Comparison of ENCODE assay signal across 1 cellular context in genomic region chr10:96863922-96864543, GRCh38.
TF ChIP-seq lines count a peak whose summit lies in the region.

No MANE protein-coding gene starts in this region.

TF ChIP-seq in HepG2, 621 proteins besides CTCF, POLR2A, EP300 and RAD21 (continued from another document and continues in another):
- TF ChIP-seq FOXP4 (CRISPR knock-in tag; IDR thresholded peaks at IDR 0.05) (peak; percentile 90), HMGXB4 (CRISPR knock-in tag; IDR thresholded peaks at IDR 0.05; ENCODE audit: borderline replicate concordance in 1 of 2, low read depth in 1 of 2) (no peak), TSC22D2 (CRISPR knock-in tag; IDR thresholded peaks at IDR 0.05; ENCODE audit: borderline replicate concordance) (no peak), EED (CRISPR knock-in tag; IDR thresholded peaks at IDR 0.05) (no peak), ZNF432 (CRISPR knock-in tag; IDR thresholded peaks at IDR 0.05; ENCODE audit: borderline replicate concordance) (no peak), KLF13 (CRISPR knock-in tag; IDR thresholded peaks at IDR 0.05) (no peak), ZBTB7A (CRISPR knock-in tag; IDR thresholded peaks at IDR 0.05) (no peak), TBX3 (IDR thresholded peaks at IDR 0.05; ENCODE audit: borderline replicate concordance) (peak; percentile 76; the same call in 1 of the 2 replicates), FOXO4 (CRISPR knock-in tag; conservative IDR thresholded peaks at IDR 0.05) (no peak), ZFP36 (IDR thresholded peaks at IDR 0.05; ENCODE audit: borderline replicate concordance, low read depth, low read length, partially characterized antibody) (no peak), MTF1 (CRISPR knock-in tag; IDR thresholded peaks at IDR 0.05) (no peak), ZNF430 (CRISPR knock-in tag; IDR thresholded peaks at IDR 0.05) (no peak), SNRNP70 (IDR thresholded peaks at IDR 0.05; ENCODE audit: low read depth, low read length) (no peak), ETV6 (CRISPR knock-in tag; conservative IDR thresholded peaks at IDR 0.05) (no peak), NKX3-1 (CRISPR knock-in tag; IDR thresholded peaks at IDR 0.05) (peak; percentile 76; the same call in 1 of the 2 replicates), BORCS8-MEF2B (CRISPR knock-in tag; IDR thresholded peaks at IDR 0.05) (no peak), NR1H2 (CRISPR knock-in tag; IDR thresholded peaks at IDR 0.05; ENCODE audit: borderline replicate concordance, low read depth) (no peak), DR1 (CRISPR knock-in tag; IDR thresholded peaks at IDR 0.05) (no peak), ZSCAN12 (CRISPR knock-in tag; IDR thresholded peaks at IDR 0.05) (no peak), ZNF724P (CRISPR knock-in tag; IDR thresholded peaks at IDR 0.05; ENCODE audit: borderline replicate concordance) (no peak), SIX1 (CRISPR knock-in tag; IDR thresholded peaks at IDR 0.05; ENCODE audit: borderline replicate concordance) (peak; percentile 73; the same call in 1 of the 2 replicates), HMG20A (CRISPR knock-in tag; IDR thresholded peaks at IDR 0.05; ENCODE audit: borderline replicate concordance) (peak; percentile 79; the same call in 1 of the 2 replicates), MAF1 (CRISPR knock-in tag; IDR thresholded peaks at IDR 0.05; ENCODE audit: borderline replicate concordance) (no peak), PHB2 (IDR thresholded peaks at IDR 0.05; ENCODE audit: partially characterized antibody) (no peak), ZNF180 (CRISPR knock-in tag; IDR thresholded peaks at IDR 0.05; ENCODE audit: borderline replicate concordance, low read depth) (no peak), SSRP1 (CRISPR knock-in tag; IDR thresholded peaks at IDR 0.05) (no peak), ZNF451 (CRISPR knock-in tag; IDR thresholded peaks at IDR 0.05) (no peak), PHF8 (CRISPR knock-in tag; IDR thresholded peaks at IDR 0.05) (no peak), PITX1 (CRISPR knock-in tag; IDR thresholded peaks at IDR 0.05) (peak; percentile 76), DBP (CRISPR knock-in tag; IDR thresholded peaks at IDR 0.05; ENCODE audit: not compliant biosample characterization) (no peak), ZNF564 (CRISPR knock-in tag; IDR thresholded peaks at IDR 0.05) (no peak), NFE2L2 (IDR thresholded peaks at IDR 0.05; ENCODE audit: low read length) (no peak), ZFX (CRISPR knock-in tag; IDR thresholded peaks at IDR 0.05; ENCODE audit: low read depth) (no peak), MIXL1 (CRISPR knock-in tag; IDR thresholded peaks at IDR 0.05) (peak; percentile 75; the same call in 1 of the 2 replicates), ZNF260 (CRISPR knock-in tag; IDR thresholded peaks at IDR 0.05; ENCODE audit: borderline replicate concordance, low read depth) (no peak), IKZF5 (CRISPR knock-in tag; IDR thresholded peaks at IDR 0.05) (peak; percentile 70; the same call in 1 of the 2 replicates), LBX2 (CRISPR knock-in tag; IDR thresholded peaks at IDR 0.05; ENCODE audit: borderline replicate concordance) (no peak), IRF9 (CRISPR knock-in tag; IDR thresholded peaks at IDR 0.05; ENCODE audit: borderline replicate concordance) (no peak), ZNF317 (CRISPR knock-in tag; IDR thresholded peaks at IDR 0.05) (peak; percentile 36; the same call in 1 of the 2 replicates), ZNF660 (CRISPR knock-in tag; IDR thresholded peaks at IDR 0.05; ENCODE audit: borderline replicate concordance, low read depth) (no peak), RBAK (CRISPR knock-in tag; IDR thresholded peaks at IDR 0.05) (no peak), MIER3 (CRISPR knock-in tag; IDR thresholded peaks at IDR 0.05; ENCODE audit: borderline replicate concordance) (peak; percentile 7), ATM (IDR thresholded peaks at IDR 0.05; ENCODE audit: borderline replicate concordance) (no peak), RAD51 (IDR thresholded peaks at IDR 0.05; ENCODE audit: borderline replicate concordance) (no peak)
- TF ChIP-seq, protein P1, sequence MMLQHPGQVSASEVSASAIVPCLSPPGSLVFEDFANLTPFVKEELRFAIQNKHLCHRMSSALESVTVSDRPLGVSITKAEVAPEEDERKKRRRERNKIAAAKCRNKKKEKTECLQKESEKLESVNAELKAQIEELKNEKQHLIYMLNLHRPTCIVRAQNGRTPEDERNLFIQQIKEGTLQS (CRISPR knock-in tag; IDR thresholded peaks at IDR 0.05) = peak; percentile 83
- TF ChIP-seq, protein P2, sequence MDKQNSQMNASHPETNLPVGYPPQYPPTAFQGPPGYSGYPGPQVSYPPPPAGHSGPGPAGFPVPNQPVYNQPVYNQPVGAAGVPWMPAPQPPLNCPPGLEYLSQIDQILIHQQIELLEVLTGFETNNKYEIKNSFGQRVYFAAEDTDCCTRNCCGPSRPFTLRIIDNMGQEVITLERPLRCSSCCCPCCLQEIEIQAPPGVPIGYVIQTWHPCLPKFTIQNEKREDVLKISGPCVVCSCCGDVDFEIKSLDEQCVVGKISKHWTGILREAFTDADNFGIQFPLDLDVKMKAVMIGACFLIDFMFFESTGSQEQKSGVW (CRISPR knock-in tag; IDR thresholded peaks at IDR 0.05; ENCODE audit: borderline replicate concordance) = no peak
- TF ChIP-seq, protein P3, sequence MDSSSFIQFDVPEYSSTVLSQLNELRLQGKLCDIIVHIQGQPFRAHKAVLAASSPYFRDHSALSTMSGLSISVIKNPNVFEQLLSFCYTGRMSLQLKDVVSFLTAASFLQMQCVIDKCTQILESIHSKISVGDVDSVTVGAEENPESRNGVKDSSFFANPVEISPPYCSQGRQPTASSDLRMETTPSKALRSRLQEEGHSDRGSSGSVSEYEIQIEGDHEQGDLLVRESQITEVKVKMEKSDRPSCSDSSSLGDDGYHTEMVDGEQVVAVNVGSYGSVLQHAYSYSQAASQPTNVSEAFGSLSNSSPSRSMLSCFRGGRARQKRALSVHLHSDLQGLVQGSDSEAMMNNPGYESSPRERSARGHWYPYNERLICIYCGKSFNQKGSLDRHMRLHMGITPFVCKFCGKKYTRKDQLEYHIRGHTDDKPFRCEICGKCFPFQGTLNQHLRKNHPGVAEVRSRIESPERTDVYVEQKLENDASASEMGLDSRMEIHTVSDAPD (CRISPR knock-in tag; IDR thresholded peaks at IDR 0.05) = peak; percentile 50; the same call in 1 of the 2 replicates
- TF ChIP-seq, protein P4, sequence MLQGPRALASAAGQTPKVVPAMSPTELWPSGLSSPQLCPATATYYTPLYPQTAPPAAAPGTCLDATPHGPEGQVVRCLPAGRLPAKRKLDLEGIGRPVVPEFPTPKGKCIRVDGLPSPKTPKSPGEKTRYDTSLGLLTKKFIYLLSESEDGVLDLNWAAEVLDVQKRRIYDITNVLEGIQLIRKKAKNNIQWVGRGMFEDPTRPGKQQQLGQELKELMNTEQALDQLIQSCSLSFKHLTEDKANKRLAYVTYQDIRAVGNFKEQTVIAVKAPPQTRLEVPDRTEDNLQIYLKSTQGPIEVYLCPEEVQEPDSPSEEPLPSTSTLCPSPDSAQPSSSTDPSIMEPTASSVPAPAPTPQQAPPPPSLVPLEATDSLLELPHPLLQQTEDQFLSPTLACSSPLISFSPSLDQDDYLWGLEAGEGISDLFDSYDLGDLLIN (CRISPR knock-in tag; IDR thresholded peaks at IDR 0.05; ENCODE audit: borderline replicate concordance) = no peak
- TF ChIP-seq, protein P5, sequence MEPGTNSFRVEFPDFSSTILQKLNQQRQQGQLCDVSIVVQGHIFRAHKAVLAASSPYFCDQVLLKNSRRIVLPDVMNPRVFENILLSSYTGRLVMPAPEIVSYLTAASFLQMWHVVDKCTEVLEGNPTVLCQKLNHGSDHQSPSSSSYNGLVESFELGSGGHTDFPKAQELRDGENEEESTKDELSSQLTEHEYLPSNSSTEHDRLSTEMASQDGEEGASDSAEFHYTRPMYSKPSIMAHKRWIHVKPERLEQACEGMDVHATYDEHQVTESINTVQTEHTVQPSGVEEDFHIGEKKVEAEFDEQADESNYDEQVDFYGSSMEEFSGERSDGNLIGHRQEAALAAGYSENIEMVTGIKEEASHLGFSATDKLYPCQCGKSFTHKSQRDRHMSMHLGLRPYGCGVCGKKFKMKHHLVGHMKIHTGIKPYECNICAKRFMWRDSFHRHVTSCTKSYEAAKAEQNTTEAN (CRISPR knock-in tag; conservative IDR thresholded peaks at IDR 0.05) = no peak
- TF ChIP-seq, protein P6, sequence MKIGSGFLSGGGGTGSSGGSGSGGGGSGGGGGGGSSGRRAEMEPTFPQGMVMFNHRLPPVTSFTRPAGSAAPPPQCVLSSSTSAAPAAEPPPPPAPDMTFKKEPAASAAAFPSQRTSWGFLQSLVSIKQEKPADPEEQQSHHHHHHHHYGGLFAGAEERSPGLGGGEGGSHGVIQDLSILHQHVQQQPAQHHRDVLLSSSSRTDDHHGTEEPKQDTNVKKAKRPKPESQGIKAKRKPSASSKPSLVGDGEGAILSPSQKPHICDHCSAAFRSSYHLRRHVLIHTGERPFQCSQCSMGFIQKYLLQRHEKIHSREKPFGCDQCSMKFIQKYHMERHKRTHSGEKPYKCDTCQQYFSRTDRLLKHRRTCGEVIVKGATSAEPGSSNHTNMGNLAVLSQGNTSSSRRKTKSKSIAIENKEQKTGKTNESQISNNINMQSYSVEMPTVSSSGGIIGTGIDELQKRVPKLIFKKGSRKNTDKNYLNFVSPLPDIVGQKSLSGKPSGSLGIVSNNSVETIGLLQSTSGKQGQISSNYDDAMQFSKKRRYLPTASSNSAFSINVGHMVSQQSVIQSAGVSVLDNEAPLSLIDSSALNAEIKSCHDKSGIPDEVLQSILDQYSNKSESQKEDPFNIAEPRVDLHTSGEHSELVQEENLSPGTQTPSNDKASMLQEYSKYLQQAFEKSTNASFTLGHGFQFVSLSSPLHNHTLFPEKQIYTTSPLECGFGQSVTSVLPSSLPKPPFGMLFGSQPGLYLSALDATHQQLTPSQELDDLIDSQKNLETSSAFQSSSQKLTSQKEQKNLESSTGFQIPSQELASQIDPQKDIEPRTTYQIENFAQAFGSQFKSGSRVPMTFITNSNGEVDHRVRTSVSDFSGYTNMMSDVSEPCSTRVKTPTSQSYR (CRISPR knock-in tag; IDR thresholded peaks at IDR 0.05; ENCODE audit: borderline replicate concordance) = peak; percentile 38; the same call in 1 of the 2 replicates
